12 cellular contexts compared by ENCODE assay signal in the genomic region with DNA sequence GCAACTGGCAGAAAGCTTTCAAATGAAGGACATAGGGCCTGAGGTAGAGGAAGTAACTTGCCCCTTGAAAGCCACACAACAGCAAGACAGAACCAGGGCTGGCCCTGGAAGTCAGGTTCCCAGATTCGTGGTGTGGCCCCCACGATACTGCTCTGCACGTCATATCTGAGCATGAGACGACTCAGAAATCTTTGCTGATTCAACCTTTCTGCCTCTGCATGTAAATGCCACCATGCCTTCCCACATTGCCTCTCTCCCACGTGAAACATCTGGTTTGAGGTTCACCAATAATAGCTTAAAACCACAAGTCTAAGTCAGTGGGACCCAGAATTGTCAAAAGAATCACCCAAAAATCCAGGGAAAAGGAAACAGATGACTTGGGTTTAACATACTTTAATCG.
DNase-seq lines count a peak whose midpoint lies in the region; ATAC-seq and TF ChIP-seq lines count a peak whose summit lies in the region.
"Had no signal": no experiment of that assay in that cellular context is flagged by ENCODE, and none has a peak within 500 bp of the region (broad histone marks: within the 10 kb centered on the region; RNA-seq: fewer than 3 reads in every experiment).

No MANE protein-coding gene starts in this region.

- H3K4me1 ChIP-seq in heart right ventricle (peaks cover 0 to 63% (median 14%) of the 10 kb centered on the region in 9 donors), upper lobe of right lung (peaks cover 7% of the 10 kb centered on the region)

- peaks cover 91% of the 10 kb centered on the region for H3K4me1 Mint-ChIP-seq in activated CD4-positive, alpha-beta T cell treated with anti-CD3 and anti-CD28 coated beads, Interleukin-2, amount 10 ng/mL, durations not matched to agents 24 days and 14 days

- peaks cover 18% of the 10 kb centered on the region for H3K9me3 Mint-ChIP-seq in activated CD4-positive, alpha-beta T cell treated with anti-CD3 and anti-CD28 coated beads, Interleukin-2, amount 10 ng/mL, durations not matched to agents 24 days and 14 days
- H3K9me3 Mint-ChIP-seq: brain had no signal

- no peaks in the 10 kb centered on the region for H3K27me3 Mint-ChIP-seq in activated CD4-positive, alpha-beta T cell treated with anti-CD3 and anti-CD28 coated beads, Interleukin-2, amount 10 ng/mL, durations not matched to agents 24 days and 14 days
- H3K27me3 Mint-ChIP-seq: brain had no signal

- TF ChIP-seq CTCF in heart right ventricle (IDR thresholded peaks at IDR 0.05) (no peak), upper lobe of right lung (IDR thresholded peaks at IDR 0.05) (no peak)

- intact Hi-C loops in heart right ventricle (cut with DNase I) (loop anchor here in 1 of 10 donors (10.0 kb wide), 1 partner anchor 212 kb away; a partner anchor contains a TSS), Right ventricle myocardium superior (cut with DNase I) (no loop called here), upper lobe of right lung (cut with DNase I) (no loop called here)
- intact Hi-C loops in activated CD4-positive, alpha-beta T cell treated with anti-CD3 and anti-CD28 coated beads, Interleukin-2, amount 10 ng/mL, durations not matched to agents 24 days and 14 days (cut with micrococcal nuclease): loop anchor here (5.0 to 10.0 kb wide), 6 partner anchors 90 to 750 kb away; no protein-coding TSS in a partner anchor

- H3K9me3 ChIP-seq in heart right ventricle (no peaks in the 10 kb centered on the region), upper lobe of right lung (no peaks in the 10 kb centered on the region)
- H3K9me3 ChIP-seq: MG63, SJSA1 had no signal

- H3K27me3 ChIP-seq in heart right ventricle: no peaks in the 10 kb centered on the region
- no peaks in the 10 kb centered on the region for H3K27me3 ChIP-seq in upper lobe of right lung
- H3K27me3 ChIP-seq: MG63, SJSA1 had no signal

- H3K27ac Mint-ChIP-seq in activated CD4-positive, alpha-beta T cell treated with anti-CD3 and anti-CD28 coated beads, Interleukin-2, amount 10 ng/mL, durations not matched to agents 24 days and 14 days: peak overlapping the region; percentile 88
- H3K27ac Mint-ChIP-seq: brain had no signal

- peak overlapping the region; percentile 35 for H3K4me3 Mint-ChIP-seq in activated CD4-positive, alpha-beta T cell treated with anti-CD3 and anti-CD28 coated beads, Interleukin-2, amount 10 ng/mL, durations not matched to agents 24 days and 14 days
- H3K4me3 Mint-ChIP-seq: brain had no signal

- H3K36me3 Mint-ChIP-seq in activated CD4-positive, alpha-beta T cell treated with anti-CD3 and anti-CD28 coated beads, Interleukin-2, amount 10 ng/mL, durations not matched to agents 24 days and 14 days (ENCODE audit: low read depth): peaks cover 9% of the 10 kb centered on the region
- H3K36me3 Mint-ChIP-seq: brain had no signal

- 85 to 95% methylated on average over 6 of the region's 6 CpGs for WGBS in heart right ventricle, 2 donors

- peak overlapping the region in 6 of 10 donors; percentile 51 to 89 (median 72) for H3K27ac ChIP-seq in heart right ventricle
- no peak overlapping the region for H3K27ac ChIP-seq in upper lobe of right lung
- H3K27ac ChIP-seq: C4-2B, SJSA1 had no signal

- H3K4me3 ChIP-seq in heart right ventricle (no peak overlapping the region), upper lobe of right lung (no peak overlapping the region)
- H3K4me3 ChIP-seq: MG63, SJSA1 had no signal

- DNase-seq in heart right ventricle (no peak), Right ventricle myocardium superior (no peak), fibroblast of peridontal ligament (ENCODE audit: extremely low read depth) (peak; percentile 90), upper lobe of right lung (no peak), NCI-H226 (no peak), DMS153 treated with DMSO at 0.1 percent for 48 hours (lab: John Stamatoyannopoulos, UW; ENCODE audit: unreplicated experiment) (no peak)
- peak; percentile 76 for DNase-seq in activated CD4-positive, alpha-beta T cell treated with anti-CD3 and anti-CD28 coated beads, Interleukin-2, amount 10 ng/mL, durations not matched to agents 24 days and 14 days
- DNase-seq: MG63 had no signal

- ATAC-seq in heart right ventricle (no peak), Right ventricle myocardium superior (ENCODE audit: poor library complexity) (no peak), upper lobe of right lung (peak; percentile 60), HG02678 (IDR thresholded peaks at IDR 0.05; ENCODE audit: unreplicated experiment) (no peak)

- H3K36me3 ChIP-seq in heart right ventricle: no peaks in the 10 kb centered on the region
- H3K36me3 ChIP-seq in upper lobe of right lung: no peaks in the 10 kb centered on the region
- H3K36me3 ChIP-seq: MG63, SJSA1 had no signal

Comparison
In these comparisons a context has a peak if more than half of its experiments do, and no peak if none do; other contexts are left out.
1. DNase-seq: peak in activated CD4-positive, alpha-beta T cell treated with anti-CD3 and anti-CD28 coated beads, Interleukin-2, amount 10 ng/mL, durations not matched to agents 24 days and 14 days (single experiment) and fibroblast of peridontal ligament (single experiment); none in heart right ventricle (0 of 2), Right ventricle myocardium superior (single experiment), upper lobe of right lung (single experiment), NCI-H226 (single experiment) and DMS153 treated with DMSO at 0.1 percent for 48 hours (single experiment).